Comparison of ENCODE assay signal across 24 cellular contexts in genomic region chr5:109223521-109223920, GRCh38.
"Had no signal": no experiment of that assay in that cellular context is flagged by ENCODE, and none has a peak within 500 bp of the region (broad histone marks: within the 10 kb centered on the region; RNA-seq: fewer than 3 reads in every experiment).

No MANE protein-coding gene starts in this region.

- H3K4me1 Mint-ChIP-seq: activated B cell treated with CpG ODN at 0.5 μM for 24 hours; central memory CD8-positive, alpha-beta T cell; immature natural killer cell; naive thymus-derived CD8-positive, alpha-beta T cell had no signal

- H3K27ac ChIP-seq: coronary artery, gastroesophageal sphincter, heart left ventricle, right atrium auricular region, skin epidermis, suprapubic skin, upper lobe of left lung had no signal

- H3K4me3 ChIP-seq: coronary artery, gastroesophageal sphincter, heart left ventricle, right atrium auricular region, skin epidermis, suprapubic skin, upper lobe of left lung had no signal

- H3K27ac Mint-ChIP-seq: activated B cell treated with CpG ODN at 0.5 μM for 24 hours; activated CD8-positive, alpha-beta T cell treated with anti-CD3 and anti-CD28 coated beads for 36 hours; activated naive CD4-positive, alpha-beta T cell treated with anti-CD3 and anti-CD28 coated beads for 36 hours; activated T-cell treated with anti-CD3 and anti-CD28 coated beads, Interleukin-2, amount 50 U/mL, for 24 hours; activated T-helper 2 cell treated with anti-CD3 and anti-CD28 coated beads, Interferon-gamma antibody, Interleukin-2, Interleukin-4, amounts not matched to agents 10 μg/mL and 5 μg/mL and 100 μg/mL, durations not matched to agents 14 hours and 24 hours and 36 hours; immature natural killer cell; naive thymus-derived CD8-positive, alpha-beta T cell; stimulated activated naive CD8-positive, alpha-beta T cell treated with anti-CD3 and anti-CD28 coated beads, Interleukin-15, Interleukin-2, amounts not matched to agents 100 ng/mL and 50 ng/mL, for 24 hours; T-helper 2 cell treated with Interferon-gamma antibody and Interleukin-4, amounts not matched to agents 5 μg/mL and 100 μg/mL, for 36 hours had no signal

- ATAC-seq: activated CD8-positive, alpha-beta T cell treated with anti-CD3 and anti-CD28 coated beads for 36 hours; gastroesophageal sphincter; heart left ventricle; naive thymus-derived CD8-positive, alpha-beta T cell had no signal

- H3K36me3 ChIP-seq: gastroesophageal sphincter, heart left ventricle, right atrium auricular region, suprapubic skin, upper lobe of left lung had no signal

- H3K4me1 ChIP-seq: gastroesophageal sphincter, right atrium auricular region, suprapubic skin, upper lobe of left lung had no signal

- H3K27me3 ChIP-seq: gastroesophageal sphincter, heart left ventricle, right atrium auricular region, suprapubic skin, upper lobe of left lung had no signal

- H3K9me3 Mint-ChIP-seq: activated B cell treated with CpG ODN at 0.5 μM for 24 hours; activated CD8-positive, alpha-beta T cell treated with anti-CD3 and anti-CD28 coated beads for 36 hours; activated naive CD4-positive, alpha-beta T cell treated with anti-CD3 and anti-CD28 coated beads for 36 hours; activated T-cell treated with anti-CD3 and anti-CD28 coated beads, Interleukin-2, amount 50 U/mL, for 24 hours; activated T-helper 2 cell treated with anti-CD3 and anti-CD28 coated beads, Interferon-gamma antibody, Interleukin-2, Interleukin-4, amounts not matched to agents 10 μg/mL and 5 μg/mL and 100 μg/mL, durations not matched to agents 14 hours and 24 hours and 36 hours; central memory CD8-positive, alpha-beta T cell; stimulated activated naive CD8-positive, alpha-beta T cell treated with anti-CD3 and anti-CD28 coated beads, Interleukin-15, Interleukin-2, amounts not matched to agents 100 ng/mL and 50 ng/mL, for 24 hours; T-helper 2 cell treated with Interferon-gamma antibody and Interleukin-4, amounts not matched to agents 5 μg/mL and 100 μg/mL, for 36 hours had no signal

- H3K9me3 ChIP-seq: gastroesophageal sphincter, heart left ventricle, right atrium auricular region, suprapubic skin, upper lobe of left lung had no signal

- DNase-seq: activated B cell treated with CpG ODN at 0.5 μM for 24 hours; activated CD4-positive, alpha-beta T cell treated with anti-CD3 and anti-CD28 coated beads for 4 hours; activated CD8-positive, alpha-beta T cell treated with anti-CD3 and anti-CD28 coated beads for 36 hours; activated naive CD4-positive, alpha-beta T cell treated with anti-CD3 and anti-CD28 coated beads for 36 hours; activated T-cell treated with anti-CD3 and anti-CD28 coated beads, Interleukin-2, amount 50 U/mL, for 24 hours; anterior cingulate cortex; heart left ventricle; immature natural killer cell; kidney glomerular epithelial cell; mesenchymal stem cell; naive thymus-derived CD8-positive, alpha-beta T cell; occipital lobe; posterior cingulate gyrus had no signal

- H3K36me3 Mint-ChIP-seq: brain, immature natural killer cell had no signal

- H3K4me3 Mint-ChIP-seq: activated B cell treated with CpG ODN at 0.5 μM for 24 hours; activated CD8-positive, alpha-beta T cell treated with anti-CD3 and anti-CD28 coated beads for 36 hours; activated naive CD4-positive, alpha-beta T cell treated with anti-CD3 and anti-CD28 coated beads for 36 hours; activated T-cell treated with anti-CD3 and anti-CD28 coated beads, Interleukin-2, amount 50 U/mL, for 24 hours; brain; central memory CD8-positive, alpha-beta T cell; immature natural killer cell; stimulated activated naive CD8-positive, alpha-beta T cell treated with anti-CD3 and anti-CD28 coated beads, Interleukin-15, Interleukin-2, amounts not matched to agents 100 ng/mL and 50 ng/mL, for 24 hours; T-helper 2 cell treated with Interferon-gamma antibody and Interleukin-4, amounts not matched to agents 5 μg/mL and 100 μg/mL, for 36 hours had no signal
